In the genomic region with DNA sequence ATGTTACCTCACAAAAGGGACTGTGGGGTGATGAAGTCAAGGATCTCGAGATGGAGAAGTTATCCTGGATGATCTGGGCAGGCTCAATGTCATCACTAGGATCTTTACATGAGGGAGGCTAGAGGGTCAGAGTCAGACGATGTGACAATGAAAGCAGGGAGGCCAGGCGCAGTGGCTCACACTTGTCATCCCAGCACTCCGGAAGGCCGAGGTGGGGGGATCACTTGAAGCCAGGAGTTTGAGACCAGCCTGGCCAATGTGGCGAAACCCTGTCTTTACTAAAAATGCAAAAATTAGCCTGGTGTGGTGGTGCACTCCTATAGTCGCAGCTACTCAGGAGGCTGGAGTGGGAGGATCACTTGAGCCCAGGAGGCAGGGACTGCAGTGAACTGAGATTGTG, we compare ENCODE assay signal across 16 cellular contexts.
DNase-seq lines count a peak whose midpoint lies in the region; ATAC-seq and TF ChIP-seq lines count a peak whose summit lies in the region.
"Had no signal": no experiment of that assay in that cellular context is flagged by ENCODE, and none has a peak within 500 bp of the region (broad histone marks: within the 10 kb centered on the region; RNA-seq: fewer than 3 reads in every experiment).

No MANE protein-coding gene starts in this region.

- POLR2A ChIA-PET in Caco-2 (lab: Charles Lee), result no interaction called here

- TF ChIP-seq CTCF in Caco-2 (IDR thresholded peaks at IDR 0.05; ENCODE audit: insufficient read depth in 1 of 2, low read depth in 1 of 2, low read length in 1 of 2, severe bottlenecking in 1 of 2, unreplicated experiment in 1 of 2) (no peak), neural progenitor cell (IDR thresholded peaks at IDR 0.05) (no peak)

- CTCF ChIA-PET in Caco-2 (lab: Charles Lee), result no interaction called here

- no peak overlapping the region for H3K4me2 ChIP-seq in neural progenitor cell
- H3K4me2 ChIP-seq: BLaER1 treated with 17β-estradiol and CSF1 and Interleukin-3, amounts not matched to agents 10 nM and 100 nM had no signal

- no peaks in the 10 kb centered on the region for H3F3A ChIP-seq in neural progenitor cell (ENCODE audit: low read depth)

- H3K4me3 Mint-ChIP-seq in Caco-2 (ENCODE audit: unreplicated experiment), result no peak overlapping the region
- H3K4me3 Mint-ChIP-seq in activated T-helper 1 cell treated with anti-CD3 and anti-CD28 coated beads, Interleukin-12 subunit alpha, Interleukin-12 subunit beta, Interleukin-2, Interleukin-4 antibody, amounts not matched to agents 30 ng/mL and 10 ng/mL and 1 ng/mL, durations not matched to agents 14 hours and 24 hours and 36 hours, result no peak overlapping the region
- H3K4me3 Mint-ChIP-seq in neural progenitor cell, result no peak overlapping the region
- H3K4me3 Mint-ChIP-seq: B cell; CD8-positive, alpha-beta T cell had no signal

- H3K4me1 ChIP-seq in Caco-2, result peaks cover 17% of the 10 kb centered on the region
- H3K4me1 ChIP-seq in neural progenitor cell, result no peaks in the 10 kb centered on the region
- H3K4me1 ChIP-seq: BLaER1 treated with 17β-estradiol and CSF1 and Interleukin-3, amounts not matched to agents 10 nM and 100 nM had no signal

- no peaks in the 10 kb centered on the region for H3K79me2 ChIP-seq in neural progenitor cell (ENCODE audit: low read depth)

- no peak overlapping the region for H2AFZ ChIP-seq in neural progenitor cell (replicated peaks)

- H3K36me3 Mint-ChIP-seq in Caco-2 (ENCODE audit: insufficient read depth, unreplicated experiment) (no peaks in the 10 kb centered on the region), neural progenitor cell (no peaks in the 10 kb centered on the region)
- no peaks in the 10 kb centered on the region for H3K36me3 Mint-ChIP-seq in activated T-helper 1 cell treated with anti-CD3 and anti-CD28 coated beads, Interleukin-12 subunit alpha, Interleukin-12 subunit beta, Interleukin-2, Interleukin-4 antibody, amounts not matched to agents 30 ng/mL and 10 ng/mL and 1 ng/mL, durations not matched to agents 14 hours and 24 hours and 36 hours (ENCODE audit: low read depth)
- H3K36me3 Mint-ChIP-seq: CD8-positive, alpha-beta T cell had no signal

- no peaks in the 10 kb centered on the region for H4K20me1 ChIP-seq in neural progenitor cell (ENCODE audit: low read depth)

- H3K9me3 ChIP-seq in Caco-2 (no peaks in the 10 kb centered on the region), neural progenitor cell (ENCODE audit: low read depth) (no peaks in the 10 kb centered on the region)
- H3K9me3 ChIP-seq: BLaER1 treated with 17β-estradiol and CSF1 and Interleukin-3, amounts not matched to agents 10 nM and 100 nM had no signal

- peak overlapping the region; percentile 2 for H3K27ac Mint-ChIP-seq in Caco-2 (ENCODE audit: unreplicated experiment)
- H3K27ac Mint-ChIP-seq in activated T-helper 1 cell treated with anti-CD3 and anti-CD28 coated beads, Interleukin-12 subunit alpha, Interleukin-12 subunit beta, Interleukin-2, Interleukin-4 antibody, amounts not matched to agents 30 ng/mL and 10 ng/mL and 1 ng/mL, durations not matched to agents 14 hours and 24 hours and 36 hours, result peak overlapping the region; percentile 9
- H3K27ac Mint-ChIP-seq in neural progenitor cell, result no peak overlapping the region
- H3K27ac Mint-ChIP-seq: B cell; CD8-positive, alpha-beta T cell had no signal

- H3K4me3 ChIP-seq in Caco-2 (ENCODE audit: low read depth, low read length), result no peak overlapping the region
- no peak overlapping the region for H3K4me3 ChIP-seq in neural progenitor cell
- H3K4me3 ChIP-seq: BLaER1 treated with 17β-estradiol and CSF1 and Interleukin-3, amounts not matched to agents 10 nM and 100 nM; GM12878 had no signal

- H3K27me3 ChIP-seq in Caco-2 (replicated peaks; ENCODE audit: control insufficient read depth, insufficient read depth, low read length) (no peaks in the 10 kb centered on the region), neural progenitor cell (no peaks in the 10 kb centered on the region)
- H3K27me3 ChIP-seq: BLaER1 treated with 17β-estradiol and CSF1 and Interleukin-3, amounts not matched to agents 10 nM and 100 nM had no signal

- H3K27me3 Mint-ChIP-seq in Caco-2 (ENCODE audit: insufficient read depth, unreplicated experiment) (no peaks in the 10 kb centered on the region), neural progenitor cell (ENCODE audit: insufficient read depth, low read depth) (peaks cover 4% of the 10 kb centered on the region)
- H3K27me3 Mint-ChIP-seq in activated T-helper 1 cell treated with anti-CD3 and anti-CD28 coated beads, Interleukin-12 subunit alpha, Interleukin-12 subunit beta, Interleukin-2, Interleukin-4 antibody, amounts not matched to agents 30 ng/mL and 10 ng/mL and 1 ng/mL, durations not matched to agents 14 hours and 24 hours and 36 hours (ENCODE audit: insufficient read depth), result peaks cover 2% of the 10 kb centered on the region
- H3K27me3 Mint-ChIP-seq: B cell had no signal

- no TSS peak for BruUV-seq in Caco-2 (replicated peaks; lab: Mats Ljungman, UMichigan)

- H3K36me3 ChIP-seq in Caco-2 (ENCODE audit: control insufficient read depth, insufficient read depth, low read length) (no peaks in the 10 kb centered on the region), neural progenitor cell (no peaks in the 10 kb centered on the region)
- H3K36me3 ChIP-seq: BLaER1 treated with 17β-estradiol and CSF1 and Interleukin-3, amounts not matched to agents 10 nM and 100 nM had no signal

- ATAC-seq in left colon (no peak), HG02981 (IDR thresholded peaks at IDR 0.05; ENCODE audit: unreplicated experiment) (no peak)
- ATAC-seq: CD8-positive, alpha-beta T cell; GM12878 had no signal

- H3K4me1 Mint-ChIP-seq in Caco-2 (ENCODE audit: low read depth, unreplicated experiment) (peaks cover 13% of the 10 kb centered on the region), neural progenitor cell (no peaks in the 10 kb centered on the region)
- H3K4me1 Mint-ChIP-seq in activated T-helper 1 cell treated with anti-CD3 and anti-CD28 coated beads, Interleukin-12 subunit alpha, Interleukin-12 subunit beta, Interleukin-2, Interleukin-4 antibody, amounts not matched to agents 30 ng/mL and 10 ng/mL and 1 ng/mL, durations not matched to agents 14 hours and 24 hours and 36 hours (ENCODE audit: low read depth), result no peaks in the 10 kb centered on the region
- H3K4me1 Mint-ChIP-seq: B cell had no signal

- no peak overlapping the region for H3K27ac ChIP-seq in neural progenitor cell
- H3K27ac ChIP-seq: BLaER1 treated with 17β-estradiol and CSF1 and Interleukin-3, amounts not matched to agents 10 nM and 100 nM had no signal

- no peaks in the 10 kb centered on the region for H3K9me3 Mint-ChIP-seq in Caco-2 (ENCODE audit: unreplicated experiment)
- H3K9me3 Mint-ChIP-seq in activated T-helper 1 cell treated with anti-CD3 and anti-CD28 coated beads, Interleukin-12 subunit alpha, Interleukin-12 subunit beta, Interleukin-2, Interleukin-4 antibody, amounts not matched to agents 30 ng/mL and 10 ng/mL and 1 ng/mL, durations not matched to agents 14 hours and 24 hours and 36 hours, result no peaks in the 10 kb centered on the region
- H3K9me3 Mint-ChIP-seq in neural progenitor cell, result peaks cover 3% of the 10 kb centered on the region
- H3K9me3 Mint-ChIP-seq: CD8-positive, alpha-beta T cell had no signal

- DNase-seq in Caco-2 (peak in 1 of 2 experiments; percentile 8), neural progenitor cell (ENCODE audit: low spot score) (peak; percentile 0), ureter (ENCODE audit: low spot score) (peak; percentile 35), left colon (no peak)
- DNase-seq in activated T-helper 1 cell treated with anti-CD3 and anti-CD28 coated beads, Interleukin-12 subunit alpha, Interleukin-12 subunit beta, Interleukin-2, Interleukin-4 antibody, amounts not matched to agents 30 ng/mL and 10 ng/mL and 1 ng/mL, durations not matched to agents 14 hours and 24 hours and 36 hours (ENCODE audit: low spot score), result no peak
- DNase-seq: CD8-positive, alpha-beta T cell; DMS 273 treated with DMSO at 0.1 percent for 48 hours; DMS53; DND-41; EL; HCEC 1CT; IMR-90 had no signal

- intact Hi-C loops in Caco-2 (cut with micrococcal nuclease; ENCODE audit: unreplicated experiment), result no loop called here
- intact Hi-C loops in activated T-helper 1 cell treated with anti-CD3 and anti-CD28 coated beads, Interleukin-12 subunit alpha, Interleukin-12 subunit beta, Interleukin-2, Interleukin-4 antibody, amounts not matched to agents 30 ng/mL and 10 ng/mL and 1 ng/mL, durations not matched to agents 14 hours and 24 hours and 36 hours (cut with micrococcal nuclease), result no loop called here
- intact Hi-C loops in left colon (cut with DNase I, micrococcal nuclease), result no loop called here

- H3K9ac ChIP-seq in neural progenitor cell, result no peak overlapping the region
- H3K9ac ChIP-seq: BLaER1 treated with 17β-estradiol and CSF1 and Interleukin-3, amounts not matched to agents 10 nM and 100 nM had no signal

Comparison
In these comparisons a context has a peak if more than half of its experiments do, and no peak if none do; other contexts are left out.
1. DNase-seq: peak in neural progenitor cell (single experiment) and ureter (single experiment); none in activated T-helper 1 cell treated with anti-CD3 and anti-CD28 coated beads, Interleukin-12 subunit alpha, Interleukin-12 subunit beta, Interleukin-2, Interleukin-4 antibody, amounts not matched to agents 30 ng/mL and 10 ng/mL and 1 ng/mL, durations not matched to agents 14 hours and 24 hours and 36 hours (single experiment) and left colon (0 of 2).